In genomic region chr9:105119166-105119565, GRCh38 we compare ENCODE assay signal across 25 cellular contexts.
A peak's percentile ranks its signal among the peaks of the same experiment; 100 is the strongest.
DNase-seq lines count a peak whose midpoint lies in the region; TF ChIP-seq lines count a peak whose summit lies in the region.
"Had no signal": no experiment of that assay in that cellular context is flagged by ENCODE, and none has a peak within 500 bp of the region (broad histone marks: within the 10 kb centered on the region; RNA-seq: fewer than 3 reads in every experiment).

No MANE protein-coding gene starts in this region.

- CTCF ChIA-PET in A673 (lab: Charles Lee), result no interaction called here
- CTCF ChIA-PET in activated naive CD4-positive, alpha-beta T cell treated with anti-CD3 and anti-CD28 coated beads for 36 hours (lab: Charles Lee), result interaction anchor here (0.6 to 1.0 kb wide), 4 partner anchors 11 to 192 kb away, joined by 3 read pairs; no protein-coding TSS in a partner anchor

- TF ChIP-seq CTCF in endodermal cell (conservative IDR thresholded peaks at IDR 0.05) (no peak), neural progenitor cell (IDR thresholded peaks at IDR 0.05) (no peak), A673 (conservative IDR thresholded peaks at IDR 0.05; ENCODE audit: low read depth, low read length) (no peak)

- H3F3A ChIP-seq in neural progenitor cell (ENCODE audit: low read depth), result no peaks in the 10 kb centered on the region

- POLR2A ChIA-PET in A673 (lab: Charles Lee; ENCODE audit: low non-redundant PET), result no interaction called here

- H2AFZ ChIP-seq in neural progenitor cell (replicated peaks), result no peak overlapping the region

- H3K36me3 ChIP-seq in endodermal cell (ENCODE audit: control insufficient read depth, insufficient read depth, low read length) (no peaks in the 10 kb centered on the region), neural progenitor cell (no peaks in the 10 kb centered on the region), A673 (ENCODE audit: insufficient read depth, low read length, poor library complexity, severe bottlenecking) (no peaks in the 10 kb centered on the region)
- H3K36me3 ChIP-seq: left ventricle myocardium inferior, Peyer's patch, SJSA1, tibial artery had no signal

- no peaks in the 10 kb centered on the region for H3K79me2 ChIP-seq in neural progenitor cell (ENCODE audit: low read depth)

- peaks cover 16% of the 10 kb centered on the region for H3K9me3 Mint-ChIP-seq in endodermal cell
- peaks cover 3% of the 10 kb centered on the region for H3K9me3 Mint-ChIP-seq in neural progenitor cell
- no peaks in the 10 kb centered on the region for H3K9me3 Mint-ChIP-seq in activated naive CD4-positive, alpha-beta T cell treated with anti-CD3 and anti-CD28 coated beads for 36 hours
- H3K9me3 Mint-ChIP-seq: activated naive CD8-positive, alpha-beta T cell treated with anti-CD3 and anti-CD28 coated beads, Interleukin-2, amount 50 U/mL, for 24 hours; effector memory CD8-positive, alpha-beta T cell; stimulated activated naive B cell treated with anti-CD40 and anti-IgM and Interleukin-4, amounts not matched to agents 10 μg/mL and 1 μg/mL and 100 μg/mL, for 72 hours; T-helper 1 cell treated with Interleukin-12 subunit alpha and Interleukin-12 subunit beta and Interleukin-4 antibody, amounts not matched to agents 30 μg/mL and 1 μg/mL, for 36 hours had no signal

- DNase-seq in amniotic epithelial cell (ENCODE audit: low read depth) (peak; percentile 21), endodermal cell (no peak), neural progenitor cell (ENCODE audit: low spot score) (peak; percentile 6), superior temporal gyrus (ENCODE audit: extremely low spot score) (peak; percentile 35), A673 (ENCODE audit: low spot score) (no peak), T1000 (lab: John Stamatoyannopoulos, UW) (no peak)
- DNase-seq in activated naive CD4-positive, alpha-beta T cell treated with anti-CD3 and anti-CD28 coated beads for 36 hours, result no peak
- DNase-seq: activated CD4-positive, alpha-beta T cell treated with anti-CD3 and anti-CD28 coated beads, Interleukin-2, amount 50 U/mL, for 1 hour; activated CD8-positive, alpha-beta memory T cell treated with anti-CD3 and anti-CD28 coated beads, Interleukin-2, amount 50 U/mL, for 48 hours; activated naive CD8-positive, alpha-beta T cell treated with anti-CD3 and anti-CD28 coated beads, Interleukin-2, amount 50 U/mL, for 24 hours; AML-193; central memory CD4-positive, alpha-beta T cell; DND-41; effector memory CD8-positive, alpha-beta T cell; KBM-7; left ventricle myocardium inferior; mucosa of descending colon; NCI-H187; NCI-H446; Peyer's patch; stimulated activated CD4-positive, alpha-beta T cell treated with anti-CD3 and anti-CD28 coated beads, Interleukin-1b, Interleukin-23, amount 100 ng/mL, for 48 hours; stimulated activated naive B cell treated with anti-CD40 and anti-IgM and Interleukin-4, amounts not matched to agents 10 μg/mL and 1 μg/mL and 100 μg/mL, for 72 hours; tibial artery had no signal

- peaks cover 13% of the 10 kb centered on the region for H3K4me1 ChIP-seq in endodermal cell (ENCODE audit: control insufficient read depth, insufficient read depth, low read length)
- H3K4me1 ChIP-seq in neural progenitor cell, result peaks cover 11% of the 10 kb centered on the region
- no peaks in the 10 kb centered on the region for H3K4me1 ChIP-seq in A673 (ENCODE audit: insufficient read depth, low read length, poor library complexity, severe bottlenecking)
- H3K4me1 ChIP-seq: Peyer's patch, tibial artery had no signal

- BruUV-seq in A673 (replicated peaks; lab: Mats Ljungman, UMichigan), result no TSS peak

- H3K4me2 ChIP-seq in neural progenitor cell, result no peak overlapping the region

- no peaks in the 10 kb centered on the region for H3K27me3 ChIP-seq in endodermal cell (ENCODE audit: control insufficient read depth, insufficient read depth, low read length, poor library complexity, severe bottlenecking)
- no peaks in the 10 kb centered on the region for H3K27me3 ChIP-seq in neural progenitor cell
- no peaks in the 10 kb centered on the region for H3K27me3 ChIP-seq in A673 (replicated peaks; ENCODE audit: insufficient read depth, low read depth, low read length, poor library complexity)
- H3K27me3 ChIP-seq: Peyer's patch, SJSA1, tibial artery had no signal

- H3K27ac Mint-ChIP-seq in endodermal cell, result no peak overlapping the region
- peak overlapping the region; percentile 98 for H3K27ac Mint-ChIP-seq in neural progenitor cell
- no peak overlapping the region for H3K27ac Mint-ChIP-seq in activated naive CD4-positive, alpha-beta T cell treated with anti-CD3 and anti-CD28 coated beads for 36 hours
- H3K27ac Mint-ChIP-seq: activated naive CD8-positive, alpha-beta T cell treated with anti-CD3 and anti-CD28 coated beads, Interleukin-2, amount 50 U/mL, for 24 hours; effector memory CD8-positive, alpha-beta T cell; T-helper 1 cell treated with Interleukin-12 subunit alpha and Interleukin-12 subunit beta and Interleukin-4 antibody, amounts not matched to agents 30 μg/mL and 1 μg/mL, for 36 hours had no signal

- H3K4me3 Mint-ChIP-seq in endodermal cell (no peak overlapping the region), neural progenitor cell (no peak overlapping the region)
- no peak overlapping the region for H3K4me3 Mint-ChIP-seq in activated naive CD4-positive, alpha-beta T cell treated with anti-CD3 and anti-CD28 coated beads for 36 hours
- H3K4me3 Mint-ChIP-seq: activated naive CD8-positive, alpha-beta T cell treated with anti-CD3 and anti-CD28 coated beads, Interleukin-2, amount 50 U/mL, for 24 hours; effector memory CD8-positive, alpha-beta T cell; stimulated activated naive B cell treated with anti-CD40 and anti-IgM and Interleukin-4, amounts not matched to agents 10 μg/mL and 1 μg/mL and 100 μg/mL, for 72 hours; T-helper 1 cell treated with Interleukin-12 subunit alpha and Interleukin-12 subunit beta and Interleukin-4 antibody, amounts not matched to agents 30 μg/mL and 1 μg/mL, for 36 hours had no signal

- H3K27ac ChIP-seq in endodermal cell (ENCODE audit: low read depth, low read length) (peak overlapping the region; percentile 64), neural progenitor cell (no peak overlapping the region), A673 (ENCODE audit: low read depth, low read length, poor library complexity, severe bottlenecking) (no peak overlapping the region)
- H3K27ac ChIP-seq: left ventricle myocardium inferior, Peyer's patch, SJSA1, tibial artery had no signal

- H3K27me3 Mint-ChIP-seq in endodermal cell (ENCODE audit: insufficient read depth) (no peaks in the 10 kb centered on the region), neural progenitor cell (ENCODE audit: insufficient read depth, low read depth) (peaks cover 8% of the 10 kb centered on the region)
- H3K27me3 Mint-ChIP-seq in activated naive CD4-positive, alpha-beta T cell treated with anti-CD3 and anti-CD28 coated beads for 36 hours (ENCODE audit: low read depth), result no peaks in the 10 kb centered on the region
- H3K27me3 Mint-ChIP-seq: activated naive CD8-positive, alpha-beta T cell treated with anti-CD3 and anti-CD28 coated beads, Interleukin-2, amount 50 U/mL, for 24 hours; stimulated activated naive B cell treated with anti-CD40 and anti-IgM and Interleukin-4, amounts not matched to agents 10 μg/mL and 1 μg/mL and 100 μg/mL, for 72 hours had no signal

- no peak overlapping the region for H3K4me3 ChIP-seq in endodermal cell (ENCODE audit: low read length)
- H3K4me3 ChIP-seq in neural progenitor cell, result no peak overlapping the region
- no peak overlapping the region for H3K4me3 ChIP-seq in A673 (ENCODE audit: low read depth, low read length, poor library complexity, severe bottlenecking)
- H3K4me3 ChIP-seq: left ventricle myocardium inferior, mucosa of descending colon, Peyer's patch, SJSA1, tibial artery had no signal

- 82 to 83% methylated on average over 2 to 7 of the region's 7 CpGs for WGBS in endodermal cell (ENCODE audit: insufficient coverage in 1 of 2, insufficient read length in 1 of 2), 2 experiments

- peaks cover 20% of the 10 kb centered on the region for H3K9me3 ChIP-seq in endodermal cell (ENCODE audit: control insufficient read depth, low read length)
- no peaks in the 10 kb centered on the region for H3K9me3 ChIP-seq in neural progenitor cell (ENCODE audit: low read depth)
- no peaks in the 10 kb centered on the region for H3K9me3 ChIP-seq in A673 (ENCODE audit: low read depth, low read length, poor library complexity, severe bottlenecking)
- H3K9me3 ChIP-seq: left ventricle myocardium inferior, mucosa of descending colon, Peyer's patch, SJSA1, tibial artery had no signal

- intact Hi-C loops in A673 (cut with micrococcal nuclease; ENCODE audit: unreplicated experiment), result no loop called here
- intact Hi-C loops in activated naive CD4-positive, alpha-beta T cell treated with anti-CD3 and anti-CD28 coated beads for 36 hours (cut with micrococcal nuclease), result no loop called here

- peaks cover 3% of the 10 kb centered on the region for H3K36me3 Mint-ChIP-seq in endodermal cell (ENCODE audit: low read depth)
- no peaks in the 10 kb centered on the region for H3K36me3 Mint-ChIP-seq in neural progenitor cell
- H3K36me3 Mint-ChIP-seq in activated naive CD4-positive, alpha-beta T cell treated with anti-CD3 and anti-CD28 coated beads for 36 hours (ENCODE audit: low read depth), result no peaks in the 10 kb centered on the region
- H3K36me3 Mint-ChIP-seq: stimulated activated naive B cell treated with anti-CD40 and anti-IgM and Interleukin-4, amounts not matched to agents 10 μg/mL and 1 μg/mL and 100 μg/mL, for 72 hours had no signal

- no peak overlapping the region for H3K9ac ChIP-seq in endodermal cell (ENCODE audit: extremely low read depth, low read length, poor library complexity, severe bottlenecking)
- H3K9ac ChIP-seq in neural progenitor cell, result no peak overlapping the region

- H3K4me1 Mint-ChIP-seq in endodermal cell (peaks cover 23% of the 10 kb centered on the region), neural progenitor cell (peaks cover 31% of the 10 kb centered on the region)
- peaks cover 28% of the 10 kb centered on the region for H3K4me1 Mint-ChIP-seq in activated naive CD4-positive, alpha-beta T cell treated with anti-CD3 and anti-CD28 coated beads for 36 hours (ENCODE audit: low read depth)

- H4K20me1 ChIP-seq in neural progenitor cell (ENCODE audit: low read depth), result no peaks in the 10 kb centered on the region

Comparison
In these comparisons a context has a peak if more than half of its experiments do, and no peak if none do; other contexts are left out.
1. DNase-seq: peak in amniotic epithelial cell (single experiment), neural progenitor cell (single experiment) and superior temporal gyrus (single experiment); none in endodermal cell (single experiment), A673 (single experiment), T1000 (single experiment) and activated naive CD4-positive, alpha-beta T cell treated with anti-CD3 and anti-CD28 coated beads for 36 hours (single experiment).